17 cellular contexts compared by ENCODE assay signal in the genomic region with DNA sequence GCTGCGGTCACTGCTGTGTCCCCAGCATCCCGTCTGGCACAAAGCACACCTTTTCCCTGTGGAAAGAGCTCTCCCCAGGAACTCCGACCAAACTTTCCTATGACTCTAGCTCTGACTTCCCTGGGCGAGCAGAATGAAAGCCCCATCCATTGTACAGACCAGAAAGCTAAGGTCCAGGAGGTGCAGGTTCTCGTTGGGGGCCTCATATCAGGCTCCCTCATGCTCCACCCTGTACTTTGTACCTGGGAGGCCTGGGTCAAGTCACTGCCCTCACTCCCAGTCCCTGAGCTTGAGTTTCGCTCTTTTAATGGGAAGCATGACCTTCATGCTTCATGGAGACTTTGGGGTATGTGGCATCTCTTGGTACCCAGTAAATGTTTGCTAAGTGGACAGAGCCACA. TPM values are rescaled to one million over a fixed set of nuclear protein-coding genes. Genes with fewer than 3 reads are reported as not detected.
A peak's percentile ranks its signal among the peaks of the same experiment; 100 is the strongest.
DNase-seq lines count a peak whose midpoint lies in the region; ATAC-seq and TF ChIP-seq lines count a peak whose summit lies in the region.
"Had no signal": no experiment of that assay in that cellular context is flagged by ENCODE, and none has a peak within 500 bp of the region (broad histone marks: within the 10 kb centered on the region; RNA-seq: fewer than 3 reads in every experiment).

No MANE protein-coding gene starts in this region.

- H3K9ac ChIP-seq in duodenal mucosa (ENCODE audit: low read depth in 1 of 2, low read length in 2 of 2) (no peak overlapping the region), neural progenitor cell (no peak overlapping the region)

- H3K36me3 ChIP-seq in right atrium auricular region (no peaks in the 10 kb centered on the region), duodenal mucosa (ENCODE audit: control insufficient read depth in 1 of 2, insufficient read depth in 2 of 2, low read length in 2 of 2) (no peaks in the 10 kb centered on the region), neural progenitor cell (no peaks in the 10 kb centered on the region)
- no peaks in the 10 kb centered on the region for H3K36me3 ChIP-seq in CD8-positive, alpha-beta memory T cell (ENCODE audit: insufficient read depth, low read length)
- H3K36me3 ChIP-seq: tibial nerve had no signal

- peaks cover 0 to 38% of the 10 kb centered on the region in 2 donors for H3K4me1 ChIP-seq in right atrium auricular region
- peaks cover 22 to 36% of the 10 kb centered on the region in 2 donors for H3K4me1 ChIP-seq in duodenal mucosa (ENCODE audit: control insufficient read depth in 1 of 2, insufficient read depth in 2 of 2, low read length in 2 of 2)
- peaks cover 10% of the 10 kb centered on the region for H3K4me1 ChIP-seq in neural progenitor cell
- peaks cover 27% of the 10 kb centered on the region for H3K4me1 ChIP-seq in CD8-positive, alpha-beta memory T cell (ENCODE audit: insufficient read depth, low read length)

- H3K4me3 ChIP-seq in right atrium auricular region (no peak overlapping the region), duodenal mucosa (ENCODE audit: low read depth in 1 of 2, low read length in 2 of 2) (peak overlapping the region; percentile 6 to 32), neural progenitor cell (no peak overlapping the region)
- H3K4me3 ChIP-seq in CD8-positive, alpha-beta memory T cell (ENCODE audit: low read length) = no peak overlapping the region
- H3K4me3 ChIP-seq: tibial nerve had no signal

- H3K27me3 Mint-ChIP-seq in neural progenitor cell (ENCODE audit: insufficient read depth, low read depth) = peaks cover 19% of the 10 kb centered on the region
- H3K27me3 Mint-ChIP-seq in CD8-positive, alpha-beta memory T cell = peaks cover 8 to 11% of the 10 kb centered on the region in 2 donors

- H3F3A ChIP-seq in neural progenitor cell (ENCODE audit: low read depth) = peaks cover 44% of the 10 kb centered on the region

- no peak overlapping the region for H3K4me2 ChIP-seq in neural progenitor cell

- no peak overlapping the region for H3K4me3 Mint-ChIP-seq in neural progenitor cell
- H3K4me3 Mint-ChIP-seq in CD8-positive, alpha-beta memory T cell = no peak overlapping the region
- H3K4me3 Mint-ChIP-seq: activated T-cell treated with anti-CD3 and anti-CD28 coated beads, Interleukin-2, amount 50 U/mL, for 4 hours; CD8-positive, alpha-beta T cell; effector memory CD8-positive, alpha-beta T cell had no signal

- ATAC-seq in left ventricle myocardium superior = no peak
- ATAC-seq: activated T-cell treated with anti-CD3 and anti-CD28 coated beads, Interleukin-2, amount 50 U/mL, for 4 hours; CD8-positive, alpha-beta T cell; effector memory CD8-positive, alpha-beta T cell had no signal

- no peak overlapping the region for H2AFZ ChIP-seq in neural progenitor cell (replicated peaks)

- H3K36me3 Mint-ChIP-seq in neural progenitor cell = peaks cover 10% of the 10 kb centered on the region
- peaks cover 0 to 4% (median 1%) of the 10 kb centered on the region in 3 donors for H3K36me3 Mint-ChIP-seq in CD8-positive, alpha-beta memory T cell

- TF ChIP-seq CTCF in right atrium auricular region (IDR thresholded peaks at IDR 0.05) = no peak
- TF ChIP-seq CTCF in neural progenitor cell (IDR thresholded peaks at IDR 0.05) = no peak

- DNase-seq in right atrium auricular region (ENCODE audit: low spot score) (no peak), left ventricle myocardium superior (no peak), neural progenitor cell (ENCODE audit: low spot score) (no peak), head of caudate nucleus (no peak), HK-2 (ENCODE audit: unreplicated experiment) (no peak)
- DNase-seq in activated CD4-positive, CD25-positive, alpha-beta regulatory T cell (lab: John Stamatoyannopoulos, UW) = no peak
- no peak for DNase-seq in CD8-positive, alpha-beta memory T cell
- DNase-seq: activated CD4-positive, alpha-beta T cell treated with anti-CD3 and anti-CD28 coated beads, Interleukin-2, amount 50 U/mL, for 48 hours; activated T-cell treated with anti-CD3 and anti-CD28 coated beads, Interleukin-2, amount 50 U/mL, for 4 hours; CD8-positive, alpha-beta T cell; central memory CD4-positive, alpha-beta T cell; effector memory CD8-positive, alpha-beta T cell; NCI-H1930; NCI-H510A treated with DMSO at 0.1 percent for 48 hours; stimulated activated CD4-positive, alpha-beta T cell treated with anti-CD3 and anti-CD28 coated beads, Interleukin-1b, Interleukin-23, amount 100 ng/mL, for 48 hours had no signal

- H3K27ac Mint-ChIP-seq in neural progenitor cell = peak overlapping the region; percentile 79
- H3K27ac Mint-ChIP-seq in CD8-positive, alpha-beta memory T cell = no peak overlapping the region
- H3K27ac Mint-ChIP-seq: CD8-positive, alpha-beta T cell; effector memory CD8-positive, alpha-beta T cell had no signal

- peaks cover 41% of the 10 kb centered on the region for H3K4me1 Mint-ChIP-seq in neural progenitor cell
- H3K4me1 Mint-ChIP-seq in CD8-positive, alpha-beta memory T cell = peaks cover 16 to 27% (median 19%) of the 10 kb centered on the region in 3 donors

- CTCF ChIA-PET in CD8-positive, alpha-beta memory T cell (lab: Charles Lee) = interaction anchor here (1.3 to 4.5 kb wide), 4 partner anchors 96 to 154 kb away, joined by 3 to 37 read pairs (median 12); no protein-coding TSS in a partner anchor

- intact Hi-C loops in left ventricle myocardium superior (cut with micrococcal nuclease) = no loop called here
- intact Hi-C loops in head of caudate nucleus (cut with DNase I) = no loop called here

- no peaks in the 10 kb centered on the region for H3K27me3 ChIP-seq in right atrium auricular region
- no peaks in the 10 kb centered on the region for H3K27me3 ChIP-seq in duodenal mucosa (ENCODE audit: control insufficient read depth in 1 of 2, insufficient read depth in 2 of 2, low read length in 2 of 2)
- peaks cover 11% of the 10 kb centered on the region for H3K27me3 ChIP-seq in neural progenitor cell
- peaks cover 4% of the 10 kb centered on the region for H3K27me3 ChIP-seq in CD8-positive, alpha-beta memory T cell (ENCODE audit: insufficient read depth, low read length, poor library complexity, severe bottlenecking)

- H3K9me3 ChIP-seq in right atrium auricular region = no peaks in the 10 kb centered on the region
- H3K9me3 ChIP-seq in duodenal mucosa (ENCODE audit: control insufficient read depth in 1 of 2, low read length in 2 of 2) = no peaks in the 10 kb centered on the region
- H3K9me3 ChIP-seq in neural progenitor cell (ENCODE audit: low read depth) = no peaks in the 10 kb centered on the region
- no peaks in the 10 kb centered on the region for H3K9me3 ChIP-seq in CD8-positive, alpha-beta memory T cell (ENCODE audit: low read length)
- H3K9me3 ChIP-seq: tibial nerve had no signal

- H3K79me2 ChIP-seq in neural progenitor cell (ENCODE audit: low read depth) = no peaks in the 10 kb centered on the region

- POLR2A ChIA-PET in CD8-positive, alpha-beta memory T cell (lab: Charles Lee) = no interaction called here

- H3K27ac ChIP-seq in right atrium auricular region (peak overlapping the region; percentile 70 to 94), duodenal mucosa (ENCODE audit: low read depth, low read length) (peak overlapping the region; percentile 55), neural progenitor cell (no peak overlapping the region)
- H3K27ac ChIP-seq in CD8-positive, alpha-beta memory T cell (ENCODE audit: low read depth, low read length) = no peak overlapping the region
- H3K27ac ChIP-seq: tibial nerve had no signal

- H3K9me3 Mint-ChIP-seq in neural progenitor cell = no peaks in the 10 kb centered on the region
- no peaks in the 10 kb centered on the region for H3K9me3 Mint-ChIP-seq in CD8-positive, alpha-beta memory T cell
- H3K9me3 Mint-ChIP-seq: activated T-cell treated with anti-CD3 and anti-CD28 coated beads, Interleukin-2, amount 50 U/mL, for 4 hours; CD8-positive, alpha-beta T cell had no signal

- H4K20me1 ChIP-seq in neural progenitor cell (ENCODE audit: low read depth) = peaks cover 24% of the 10 kb centered on the region

RNA-seq across cellular contexts. Expression of a gene that starts 18.4 kb away (rescaled TPM):
- total RNA-seq in right atrium auricular region (10 to 100 TPM; 13.3 to 22.5 TPM), left ventricle myocardium superior (33.4 TPM), neural progenitor cell (ENCODE audit: low replicate concordance) (50.3 and 107 TPM in 2 replicates)
- 10 to 100 TPM; 30.7 to 33.3 TPM for total RNA-seq in CD8-positive, alpha-beta memory T cell
- 34.8 TPM for polyA plus RNA-seq in CD8-positive, alpha-beta memory T cell

RNA-seq across cellular contexts. Expression of a gene that starts 24.1 kb away (rescaled TPM):
- total RNA-seq in right atrium auricular region (1 to 10 TPM; 1.3 to 1.6 TPM), left ventricle myocardium superior (1.4 TPM), neural progenitor cell (ENCODE audit: low replicate concordance) (0.02 and 3.5 TPM in 2 replicates)
- 1 to 10 TPM; 4.6 to 4.7 TPM for total RNA-seq in CD8-positive, alpha-beta memory T cell
- not detected for polyA plus RNA-seq in CD8-positive, alpha-beta memory T cell

RNA-seq across cellular contexts. Expression of a gene that starts 32.2 kb away (rescaled TPM):
- total RNA-seq in right atrium auricular region = under 1 TPM; 0.26 to 0.31 TPM
- 0.35 TPM for total RNA-seq in left ventricle myocardium superior
- total RNA-seq in neural progenitor cell (ENCODE audit: low replicate concordance) = 0.69 and 0.74 TPM in 2 replicates
- total RNA-seq in CD8-positive, alpha-beta memory T cell = 1 to 10 TPM; 1.8 to 2.0 TPM
- 0.12 TPM for polyA plus RNA-seq in CD8-positive, alpha-beta memory T cell

RNA-seq across cellular contexts. Expression of a gene that starts 41.8 kb away (rescaled TPM):
- total RNA-seq in right atrium auricular region (10 to 100 TPM; 10.8 to 19.8 TPM), left ventricle myocardium superior (15.7 TPM), neural progenitor cell (ENCODE audit: low replicate concordance) (10.6 and 31.5 TPM in 2 replicates)
- 100 to 1,000 TPM; 105 to 107 TPM for total RNA-seq in CD8-positive, alpha-beta memory T cell
- polyA plus RNA-seq in CD8-positive, alpha-beta memory T cell = 45.6 TPM

Comparison
In these comparisons a context has a peak if more than half of its experiments do, and no peak if none do; other contexts are left out.
1. H3K27ac ChIP-seq: peak in right atrium auricular region (2 of 2) and duodenal mucosa (single experiment); none in neural progenitor cell (single experiment) and CD8-positive, alpha-beta memory T cell (single experiment).
2. H3K4me3 ChIP-seq: peak in duodenal mucosa (2 of 2); none in right atrium auricular region (0 of 2), neural progenitor cell (single experiment) and CD8-positive, alpha-beta memory T cell (single experiment).